In genomic region chr3:40741729-40742128, GRCh38 we compare ENCODE assay signal across 11 cellular contexts.
DNase-seq lines count a peak whose midpoint lies in the region; ATAC-seq and TF ChIP-seq lines count a peak whose summit lies in the region.
"Had no signal": no experiment of that assay in that cellular context is flagged by ENCODE, and none has a peak within 500 bp of the region (broad histone marks: within the 10 kb centered on the region; RNA-seq: fewer than 3 reads in every experiment).

No MANE protein-coding gene starts in this region.

- H3K27me3 ChIP-seq in BLaER1 treated with 17β-estradiol and CSF1 and Interleukin-3, amounts not matched to agents 10 nM and 100 nM, result no peaks in the 10 kb centered on the region
- H3K27me3 ChIP-seq in MM.1S (replicated peaks; ENCODE audit: insufficient read depth, low read length) (no peaks in the 10 kb centered on the region), osteoblast (ENCODE audit: insufficient read depth, low read length) (no peaks in the 10 kb centered on the region)
- H3K27me3 ChIP-seq: adrenal gland had no signal

- TF ChIP-seq CTCF in MM.1S (IDR thresholded peaks at IDR 0.05; ENCODE audit: low read length) (no peak), osteoblast (IDR thresholded peaks at IDR 0.05; ENCODE audit: extremely low read depth, low read depth, low read length) (no peak)

- no peak overlapping the region for H3K9ac ChIP-seq in BLaER1 treated with 17β-estradiol and CSF1 and Interleukin-3, amounts not matched to agents 10 nM and 100 nM
- H3K9ac ChIP-seq in MM.1S (ENCODE audit: low read length), result no peak overlapping the region

- H4K20me1 ChIP-seq in BLaER1 treated with 17β-estradiol and CSF1 and Interleukin-3, amounts not matched to agents 10 nM and 100 nM, result no peaks in the 10 kb centered on the region
- H4K20me1 ChIP-seq in MM.1S (ENCODE audit: insufficient read depth, low read length) (no peaks in the 10 kb centered on the region), osteoblast (ENCODE audit: insufficient read depth, low read length) (no peaks in the 10 kb centered on the region)

- peak overlapping the region in 2 of 11 experiments; percentile 6 to 11; a peak in 3 of 22 replicates for H3K27ac ChIP-seq in BLaER1 treated with 17β-estradiol and CSF1 and Interleukin-3, amounts not matched to agents 10 nM and 100 nM
- H3K27ac ChIP-seq in MM.1S (ENCODE audit: low read length), result no peak overlapping the region
- H3K27ac ChIP-seq in caudate nucleus (ENCODE audit: low read depth, low read length), result peak overlapping the region; percentile 59
- H3K27ac ChIP-seq in osteoblast (ENCODE audit: low read depth, low read length), result no peak overlapping the region
- H3K27ac ChIP-seq: adrenal gland, PC-9 had no signal

- peaks cover 8 to 17% (median 11%) of the 10 kb centered on the region in 10 experiments for H3K4me1 ChIP-seq in BLaER1 treated with 17β-estradiol and CSF1 and Interleukin-3, amounts not matched to agents 10 nM and 100 nM
- H3K4me1 ChIP-seq in MM.1S (ENCODE audit: low read length) (no peaks in the 10 kb centered on the region), osteoblast (ENCODE audit: insufficient read depth, low read length) (no peaks in the 10 kb centered on the region)
- H3K4me1 ChIP-seq: adrenal gland had no signal

- DNase-seq in MM.1S (peak; percentile 20), caudate nucleus (lab: John Stamatoyannopoulos, UW) (peak in 35 of 61 donors; percentile 5 to 83 (median 20)), myocyte (ENCODE audit: low read depth) (peak; percentile 83), dedifferentiated amniotic fluid mesenchymal stem cell (ENCODE audit: extremely low spot score) (no peak), osteoblast (ENCODE audit: insufficient read length, low spot score, missing footprints) (no peak)
- no peak for DNase-seq in activated CD4-positive, alpha-beta T cell treated with anti-CD3 and anti-CD28 coated beads for 48 hours
- DNase-seq: PC-9 had no signal

- H3K9me3 ChIP-seq in BLaER1 treated with 17β-estradiol and CSF1 and Interleukin-3, amounts not matched to agents 10 nM and 100 nM (replicated peaks in 1 of 11), result no peaks in the 10 kb centered on the region
- no peaks in the 10 kb centered on the region for H3K9me3 ChIP-seq in MM.1S (replicated peaks; ENCODE audit: insufficient read depth, low read length)
- no peaks in the 10 kb centered on the region for H3K9me3 ChIP-seq in osteoblast (ENCODE audit: low read depth, low read length)
- H3K9me3 ChIP-seq: adrenal gland had no signal

- H3K9me2 ChIP-seq in MM.1S (replicated peaks; ENCODE audit: insufficient read depth, low read length), result no peaks in the 10 kb centered on the region

- no peak overlapping the region for H2AFZ ChIP-seq in MM.1S (ENCODE audit: low read length)
- no peak overlapping the region for H2AFZ ChIP-seq in osteoblast (ENCODE audit: low read length)
- H2AFZ ChIP-seq: PC-9 had no signal

- peak overlapping the region; percentile 38 to 63 (median 53) for H3K4me2 ChIP-seq in BLaER1 treated with 17β-estradiol and CSF1 and Interleukin-3, amounts not matched to agents 10 nM and 100 nM
- H3K4me2 ChIP-seq in MM.1S (ENCODE audit: low read depth, low read length) (no peak overlapping the region), osteoblast (ENCODE audit: insufficient read depth, low read length) (no peak overlapping the region)
- H3K4me2 ChIP-seq: PC-9 had no signal

- no peaks in the 10 kb centered on the region for H3K79me2 ChIP-seq in MM.1S (ENCODE audit: low read length)
- H3K79me2 ChIP-seq in osteoblast (ENCODE audit: insufficient read depth, low read length), result no peaks in the 10 kb centered on the region

- no peaks in the 10 kb centered on the region for H3F3A ChIP-seq in MM.1S (ENCODE audit: insufficient read depth, low read length)

- H3K4me3 ChIP-seq in BLaER1 treated with 17β-estradiol and CSF1 and Interleukin-3, amounts not matched to agents 10 nM and 100 nM, result no peak overlapping the region
- H3K4me3 ChIP-seq in MM.1S (ENCODE audit: low read length) (no peak overlapping the region), osteoblast (ENCODE audit: insufficient read depth, low read length) (no peak overlapping the region)
- H3K4me3 ChIP-seq: adrenal gland, PC-9 had no signal

- H3K36me3 ChIP-seq in BLaER1 treated with 17β-estradiol and CSF1 and Interleukin-3, amounts not matched to agents 10 nM and 100 nM, result no peaks in the 10 kb centered on the region
- H3K36me3 ChIP-seq in MM.1S (replicated peaks; ENCODE audit: insufficient read depth, low read length) (no peaks in the 10 kb centered on the region), osteoblast (ENCODE audit: insufficient read depth, low read length) (no peaks in the 10 kb centered on the region)
- H3K36me3 ChIP-seq: adrenal gland had no signal

- ATAC-seq in HG03196 (IDR thresholded peaks at IDR 0.05; ENCODE audit: unreplicated experiment), result no peak
- ATAC-seq: activated CD4-positive, CD25-positive, alpha-beta regulatory T cell treated with anti-CD3 and anti-CD28 coated beads, Interleukin-2, amount 50 U/mL, for 24 hours had no signal

Comparison
In these comparisons a context has a peak if more than half of its experiments do, and no peak if none do; other contexts are left out.
1. H3K4me2 ChIP-seq: peak in BLaER1 treated with 17β-estradiol and CSF1 and Interleukin-3, amounts not matched to agents 10 nM and 100 nM (11 of 11); none in MM.1S (single experiment) and osteoblast (single experiment).
2. DNase-seq: peak in MM.1S (single experiment), caudate nucleus (35 of 61) and myocyte (single experiment); none in activated CD4-positive, alpha-beta T cell treated with anti-CD3 and anti-CD28 coated beads for 48 hours (single experiment), dedifferentiated amniotic fluid mesenchymal stem cell (single experiment) and osteoblast (single experiment).